8 cellular contexts compared by ENCODE assay signal in genomic region chr9:38067892-38068615, GRCh38. TPM values are rescaled to one million over a fixed set of nuclear protein-coding genes. Genes with fewer than 3 reads are reported as not detected.
DNase-seq lines count a peak whose midpoint lies in the region; ATAC-seq lines count a peak whose summit lies in the region.

No MANE protein-coding gene starts in this region.

- CTCF ChIA-PET in CD4-positive, alpha-beta memory T cell (lab: Charles Lee; ENCODE audit: partially characterized antibody): interaction anchor here (3.6 kb wide), 1 partner anchor 19 kb away, joined by 15 read pairs; no protein-coding TSS in a partner anchor

- H3K27ac Mint-ChIP-seq in CD4-positive, alpha-beta memory T cell: peak overlapping the region in 2 of 7 donors; percentile 80 to 83
- no peak overlapping the region for H3K27ac Mint-ChIP-seq in activated naive CD8-positive, alpha-beta T cell treated with anti-CD3 and anti-CD28 coated beads, Interleukin-2, amount 50 U/mL, for 24 hours
- no peak overlapping the region for H3K27ac Mint-ChIP-seq in immature natural killer cell
- no peak overlapping the region for H3K27ac Mint-ChIP-seq in stimulated activated naive CD8-positive, alpha-beta T cell treated with anti-CD3 and anti-CD28 coated beads, Interleukin-15, Interleukin-2, amounts not matched to agents 100 ng/mL and 50 ng/mL, for 24 hours

- peak in 3 of 5 donors; percentile 17 to 30 (median 19) for DNase-seq in CD4-positive, alpha-beta memory T cell
- peak; percentile 16 for DNase-seq in activated naive CD8-positive, alpha-beta T cell treated with anti-CD3 and anti-CD28 coated beads, Interleukin-2, amount 50 U/mL, for 24 hours
- peak in 2 of 3 donors; percentile 15 to 19 for DNase-seq in immature natural killer cell
- no peak for DNase-seq in ureter (ENCODE audit: low spot score)

- no peak for ATAC-seq in activated naive CD8-positive, alpha-beta T cell treated with anti-CD3 and anti-CD28 coated beads, Interleukin-2, amount 50 U/mL, for 24 hours
- no peak for ATAC-seq in HG03439 (IDR thresholded peaks at IDR 0.05; ENCODE audit: unreplicated experiment)
- ATAC-seq in GM21390 (IDR thresholded peaks at IDR 0.05; ENCODE audit: unreplicated experiment): no peak

- peak overlapping the region; percentile 93 for H3K9ac ChIP-seq in HUES6 (ENCODE audit: low read length)

- peaks cover 25% of the 10 kb centered on the region for H3K4me1 ChIP-seq in CD4-positive, alpha-beta memory T cell (ENCODE audit: insufficient read depth, low read length)
- peaks cover 37% of the 10 kb centered on the region for H3K4me1 ChIP-seq in HUES6 (ENCODE audit: control insufficient read depth, insufficient read depth, low read length)

- intact Hi-C loops in CD4-positive, alpha-beta memory T cell (cut with micrococcal nuclease): loop anchor here (5.0 kb wide), 1 partner anchor 316 kb away; the partner anchor contains the start of gene TRMT10B

- no peaks in the 10 kb centered on the region for H3K9me3 ChIP-seq in CD4-positive, alpha-beta memory T cell (ENCODE audit: control insufficient read depth in 1 of 2, low read length in 2 of 2)
- no peaks in the 10 kb centered on the region for H3K9me3 ChIP-seq in HUES6 (ENCODE audit: control insufficient read depth, insufficient read depth, low read depth, low read length)

- peaks cover 0 to 2% of the 10 kb centered on the region in 2 donors for H3K36me3 Mint-ChIP-seq in CD4-positive, alpha-beta memory T cell
- no peaks in the 10 kb centered on the region for H3K36me3 Mint-ChIP-seq in activated naive CD8-positive, alpha-beta T cell treated with anti-CD3 and anti-CD28 coated beads, Interleukin-2, amount 50 U/mL, for 24 hours (ENCODE audit: low read depth)
- H3K36me3 Mint-ChIP-seq in immature natural killer cell: no peaks in the 10 kb centered on the region
- no peaks in the 10 kb centered on the region for H3K36me3 Mint-ChIP-seq in stimulated activated naive CD8-positive, alpha-beta T cell treated with anti-CD3 and anti-CD28 coated beads, Interleukin-15, Interleukin-2, amounts not matched to agents 100 ng/mL and 50 ng/mL, for 24 hours (ENCODE audit: low read depth)

- no peaks in the 10 kb centered on the region for H3K27me3 Mint-ChIP-seq in CD4-positive, alpha-beta memory T cell
- peaks cover 17% of the 10 kb centered on the region for H3K27me3 Mint-ChIP-seq in activated naive CD8-positive, alpha-beta T cell treated with anti-CD3 and anti-CD28 coated beads, Interleukin-2, amount 50 U/mL, for 24 hours
- peaks cover 4 to 23% (median 15%) of the 10 kb centered on the region in 3 donors for H3K27me3 Mint-ChIP-seq in immature natural killer cell (ENCODE audit: low read depth in 3 of 3)
- H3K27me3 Mint-ChIP-seq in stimulated activated naive CD8-positive, alpha-beta T cell treated with anti-CD3 and anti-CD28 coated beads, Interleukin-15, Interleukin-2, amounts not matched to agents 100 ng/mL and 50 ng/mL, for 24 hours: peaks cover 20% of the 10 kb centered on the region

- H3K36me3 ChIP-seq in CD4-positive, alpha-beta memory T cell (ENCODE audit: insufficient read depth, low read length): no peaks in the 10 kb centered on the region
- H3K36me3 ChIP-seq in HUES6 (ENCODE audit: control insufficient read depth, insufficient read depth, low read length): no peaks in the 10 kb centered on the region; the same call in 1 of the 2 replicates

- peaks cover 0 to 2% (median 0%) of the 10 kb centered on the region in 8 donors for H3K9me3 Mint-ChIP-seq in CD4-positive, alpha-beta memory T cell
- H3K9me3 Mint-ChIP-seq in activated naive CD8-positive, alpha-beta T cell treated with anti-CD3 and anti-CD28 coated beads, Interleukin-2, amount 50 U/mL, for 24 hours: no peaks in the 10 kb centered on the region
- no peaks in the 10 kb centered on the region for H3K9me3 Mint-ChIP-seq in immature natural killer cell
- no peaks in the 10 kb centered on the region for H3K9me3 Mint-ChIP-seq in stimulated activated naive CD8-positive, alpha-beta T cell treated with anti-CD3 and anti-CD28 coated beads, Interleukin-15, Interleukin-2, amounts not matched to agents 100 ng/mL and 50 ng/mL, for 24 hours

- peak overlapping the region; percentile 81 to 95 (median 88) for H3K4me3 Mint-ChIP-seq in CD4-positive, alpha-beta memory T cell
- H3K4me3 Mint-ChIP-seq in activated naive CD8-positive, alpha-beta T cell treated with anti-CD3 and anti-CD28 coated beads, Interleukin-2, amount 50 U/mL, for 24 hours: peak overlapping the region; percentile 78
- H3K4me3 Mint-ChIP-seq in immature natural killer cell: peak overlapping the region; percentile 82 to 92 (median 84)
- H3K4me3 Mint-ChIP-seq in stimulated activated naive CD8-positive, alpha-beta T cell treated with anti-CD3 and anti-CD28 coated beads, Interleukin-15, Interleukin-2, amounts not matched to agents 100 ng/mL and 50 ng/mL, for 24 hours: peak overlapping the region; percentile 80

- peak overlapping the region; percentile 23 to 40 for H3K4me3 ChIP-seq in CD4-positive, alpha-beta memory T cell (ENCODE audit: low read length in 2 of 2)
- H3K4me3 ChIP-seq in HUES6 (ENCODE audit: low read depth, low read length): peak overlapping the region; percentile 84

- no peak overlapping the region for H3K27ac ChIP-seq in CD4-positive, alpha-beta memory T cell (ENCODE audit: low read depth, low read length)
- peak overlapping the region; percentile 44; the same call in 1 of the 2 replicates for H3K27ac ChIP-seq in HUES6 (ENCODE audit: low read depth, low read length)

- H3K4me1 Mint-ChIP-seq in CD4-positive, alpha-beta memory T cell: peaks cover 14 to 52% (median 29%) of the 10 kb centered on the region in 4 donors
- peaks cover 22% of the 10 kb centered on the region for H3K4me1 Mint-ChIP-seq in activated naive CD8-positive, alpha-beta T cell treated with anti-CD3 and anti-CD28 coated beads, Interleukin-2, amount 50 U/mL, for 24 hours
- peaks cover 27 to 30% of the 10 kb centered on the region in 2 donors for H3K4me1 Mint-ChIP-seq in immature natural killer cell
- H3K4me1 Mint-ChIP-seq in stimulated activated naive CD8-positive, alpha-beta T cell treated with anti-CD3 and anti-CD28 coated beads, Interleukin-15, Interleukin-2, amounts not matched to agents 100 ng/mL and 50 ng/mL, for 24 hours (ENCODE audit: low read depth): peaks cover 29% of the 10 kb centered on the region

- POLR2A ChIA-PET in CD4-positive, alpha-beta memory T cell (lab: Charles Lee; ENCODE audit: partially characterized antibody): interaction anchor here (1.1 to 1.2 kb wide), 2 partner anchors 154 to 476 kb away, joined by 3 read pairs; partner anchors contain the start of gene TOMM5

- peaks cover 6% of the 10 kb centered on the region for H3K27me3 ChIP-seq in CD4-positive, alpha-beta memory T cell (ENCODE audit: insufficient read depth, low read length)
- peaks cover 10% of the 10 kb centered on the region; the same call in 1 of the 2 replicates for H3K27me3 ChIP-seq in HUES6 (ENCODE audit: control insufficient read depth, insufficient read depth, low read length)

RNA-seq across cellular contexts. Expression of gene SHB, which starts 1.0 kb away (rescaled TPM):
- total RNA-seq in CD4-positive, alpha-beta memory T cell: 1 to 10 TPM in 1 of 2 experiments, under 1 TPM in 1; 0.81 to 1.3 TPM
- under 1 TPM; 0.10 to 0.16 TPM for polyA plus RNA-seq in CD4-positive, alpha-beta memory T cell
- polyA plus RNA-seq in immature natural killer cell: under 1 TPM; 0.39 to 0.70 (median 0.57) TPM
- total RNA-seq in ureter: 33.0 TPM

Comparison
In these comparisons a context has a peak if more than half of its experiments do, and no peak if none do; other contexts are left out.
1. RNA of gene SHB, which starts 1.0 kb away (total RNA-seq): 33.0 TPM in ureter (single experiment); 0.81 to 1.3 TPM in CD4-positive, alpha-beta memory T cell; every median in the first group is over 10 times any median in the second.
2. Peak in every context shown above with its lines, with median percentiles within 50 percentile points of each other: H3K4me3 Mint-ChIP-seq.